Comparison of ENCODE assay signal across 10 cellular contexts in the genomic region with DNA sequence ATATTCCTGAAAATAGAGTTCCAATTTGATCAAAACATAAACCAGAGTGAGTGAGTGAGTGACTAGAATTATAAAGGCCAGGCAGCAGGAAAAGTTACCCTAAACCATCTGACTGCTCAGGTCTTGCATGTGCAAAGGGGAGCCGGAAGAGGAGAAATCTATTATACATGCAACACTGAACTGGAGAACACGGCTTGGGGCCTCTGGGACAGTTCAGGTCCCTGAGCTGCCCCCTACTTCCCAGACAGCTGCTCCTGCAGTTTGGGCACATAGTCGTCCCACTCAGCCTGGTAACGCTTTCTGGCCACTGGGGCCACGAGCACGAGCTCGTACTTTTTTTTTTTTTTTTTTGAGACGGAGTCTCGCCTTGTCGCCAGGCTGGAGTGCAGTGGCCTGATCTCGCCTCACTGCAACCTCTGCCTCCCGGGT. TPM values are rescaled to one million over a fixed set of nuclear protein-coding genes. Genes with fewer than 3 reads are reported as not detected.
DNase-seq lines count a peak whose midpoint lies in the region; ATAC-seq, FAIRE-seq and TF ChIP-seq lines count a peak whose summit lies in the region.
"Had no signal": no experiment of that assay in that cellular context is flagged by ENCODE, and none has a peak within 500 bp of the region (broad histone marks: within the 10 kb centered on the region; RNA-seq: fewer than 3 reads in every experiment).

No MANE protein-coding gene starts in this region.

- 56 to 84% (median 77%) methylated on average over 10 to 12 of the region's 12 CpGs for WGBS in small intestine, 3 donors

- peaks cover 91% of the 10 kb centered on the region for H3K4me1 Mint-ChIP-seq in activated B cell treated with CpG ODN at 0.5 μM for 24 hours

- CTCF ChIA-PET in activated B cell treated with CpG ODN at 0.5 μM for 24 hours (lab: Charles Lee): interaction anchor here (0.6 to 1.3 kb wide), 3 partner anchors 28 to 135 kb away, joined by 3 to 4 read pairs (median 3); partner anchors contain the start of gene PTPRC

- ATAC-seq in GM18907 (IDR thresholded peaks at IDR 0.05; ENCODE audit: unreplicated experiment): peak; percentile 36
- peak; percentile 36 for ATAC-seq in HG02588 (IDR thresholded peaks at IDR 0.05; ENCODE audit: unreplicated experiment)
- peak; percentile 60 for ATAC-seq in activated B cell treated with CpG ODN at 0.5 μM for 24 hours (ENCODE audit: low read depth)
- ATAC-seq: right cardiac atrium had no signal

- H3K27ac Mint-ChIP-seq in activated B cell treated with CpG ODN at 0.5 μM for 24 hours: peak overlapping the region; percentile 97

- FAIRE-seq in small intestine (lab: Jason Lieb, UNC): no peak

- H3K4me3 ChIP-seq in small intestine (ENCODE audit: low read depth in 1 of 2, low read length in 2 of 2): no peak overlapping the region
- no peak overlapping the region for H3K4me3 ChIP-seq in MG63
- H3K4me3 ChIP-seq: breast epithelium had no signal

- peaks cover 40% of the 10 kb centered on the region for H3K36me3 Mint-ChIP-seq in activated B cell treated with CpG ODN at 0.5 μM for 24 hours (ENCODE audit: low read depth)

- H3K9me3 Mint-ChIP-seq in activated B cell treated with CpG ODN at 0.5 μM for 24 hours: no peaks in the 10 kb centered on the region

- H3K27me3 Mint-ChIP-seq in activated B cell treated with CpG ODN at 0.5 μM for 24 hours: no peaks in the 10 kb centered on the region

- intact Hi-C loops in activated B cell treated with CpG ODN at 0.5 μM for 24 hours (cut with micrococcal nuclease): loop anchor here (1.0 kb wide), 1 partner anchor 8 kb away; no protein-coding TSS in a partner anchor

- H3K27me3 ChIP-seq in small intestine (ENCODE audit: control insufficient read depth in 2 of 2, insufficient read depth in 2 of 2, low read length in 2 of 2): no peaks in the 10 kb centered on the region
- H3K27me3 ChIP-seq in MG63: no peaks in the 10 kb centered on the region
- H3K27me3 ChIP-seq: breast epithelium had no signal

- H3K36me3 ChIP-seq in small intestine (ENCODE audit: control insufficient read depth in 2 of 2, insufficient read depth in 2 of 2, low read length in 2 of 2) (no peaks in the 10 kb centered on the region), MG63 (0 out of 2 replicates have a peak, but pooled peaks cover 2% of the 10 kb centered on the region)
- H3K36me3 ChIP-seq: breast epithelium had no signal

- H3K9me3 ChIP-seq in small intestine (ENCODE audit: control insufficient read depth, low read depth) (no peaks in the 10 kb centered on the region), MG63 (no peaks in the 10 kb centered on the region; the same call in 1 of the 2 replicates)
- H3K9me3 ChIP-seq: breast epithelium had no signal

- H3K4me1 ChIP-seq in small intestine (ENCODE audit: control insufficient read depth in 2 of 2, insufficient read depth in 1 of 2, low read depth in 1 of 2, low read length in 1 of 2): no peaks in the 10 kb centered on the region
- H3K4me1 ChIP-seq: breast epithelium had no signal

- POLR2A ChIA-PET in activated B cell treated with CpG ODN at 0.5 μM for 24 hours (lab: Charles Lee): interaction anchor here (0.6 to 7.0 kb wide), 23 partner anchors 9 to 414 kb away, joined by 3 to 122 read pairs (median 5); partner anchors contain the start of gene PTPRC

- peak overlapping the region in 1 of 2 donors; percentile 72 for H3K27ac ChIP-seq in small intestine (ENCODE audit: low read depth in 1 of 2, low read length in 1 of 2)
- H3K27ac ChIP-seq: breast epithelium had no signal

- DNase-seq in activated B cell treated with CpG ODN at 0.5 μM for 24 hours: peak; percentile 52
- peak; percentile 31 for DNase-seq in small intestine
- no peak for DNase-seq in KG1 (lab: John Stamatoyannopoulos, UW)
- DNase-seq in MG63: no peak
- no peak for DNase-seq in DMS153 (lab: John Stamatoyannopoulos, UW)
- DNase-seq in NCI-H2196 (lab: John Stamatoyannopoulos, UW; ENCODE audit: unreplicated experiment): no peak

- peak overlapping the region; percentile 62 for H3K4me3 Mint-ChIP-seq in activated B cell treated with CpG ODN at 0.5 μM for 24 hours

- no peak for TF ChIP-seq CTCF in activated B cell treated with CpG ODN at 0.5 μM for 24 hours (IDR thresholded peaks at IDR 0.05)

RNA-seq across cellular contexts. Expression of gene PTPRC, which starts 40.1 kb away (rescaled TPM):
- 426 and 506 TPM in 2 replicates for total RNA-seq in activated B cell treated with CpG ODN at 0.5 μM for 24 hours
- polyA plus RNA-seq in small intestine: 1 to 10 TPM; 1.6 to 6.8 (median 3.8) TPM
- 7.0 and 12.1 TPM in 2 replicates for total RNA-seq in MG63 (2014; rRNA removed; shearing (Covaris generic); ENCODE audit: low replicate concordance)

Comparison
In these comparisons a context has a peak if more than half of its experiments do, and no peak if none do; other contexts are left out.
1. DNase-seq: peak in activated B cell treated with CpG ODN at 0.5 μM for 24 hours (single experiment) and small intestine (single experiment); none in KG1 (single experiment), MG63 (single experiment), DMS153 (single experiment) and NCI-H2196 (single experiment).
2. RNA of gene PTPRC, which starts 40.1 kb away (total RNA-seq): 426 to 506 TPM in activated B cell treated with CpG ODN at 0.5 μM for 24 hours; 7.0 to 12.1 TPM in MG63; every median in the first group is over 10 times any median in the second.
3. Peak in every context shown above with its lines, with median percentiles within 50 percentile points of each other: ATAC-seq.